ENCODE assay signal across 20 cellular contexts in genomic region chr6:33007831-33008395, GRCh38. TPM values are rescaled to one million over a fixed set of nuclear protein-coding genes. Genes with fewer than 3 reads are reported as not detected.
DNase-seq lines count a peak whose midpoint lies in the region; ATAC-seq and TF ChIP-seq lines count a peak whose summit lies in the region.
"Had no signal": no experiment of that assay in that cellular context is flagged by ENCODE, and none has a peak within 500 bp of the region (broad histone marks: within the 10 kb centered on the region; RNA-seq: fewer than 3 reads in every experiment).

No MANE protein-coding gene starts in this region.

- H3K9me3 Mint-ChIP-seq in activated naive CD4-positive, alpha-beta T cell treated with anti-CD3 and anti-CD28 coated beads, Interleukin-2, amount 50 U/mL, for 24 hours, result no peaks in the 10 kb centered on the region
- no peaks in the 10 kb centered on the region for H3K9me3 Mint-ChIP-seq in endodermal cell
- H3K9me3 Mint-ChIP-seq in stimulated activated naive CD8-positive, alpha-beta T cell treated with anti-CD3 and anti-CD28 coated beads, Interleukin-15, amount 100 ng/mL, for 72 hours, result no peaks in the 10 kb centered on the region
- H3K9me3 Mint-ChIP-seq: CD4-positive, alpha-beta memory T cell; T-helper 1 cell treated with Interleukin-12 subunit alpha and Interleukin-12 subunit beta and Interleukin-4 antibody, amounts not matched to agents 30 μg/mL and 1 μg/mL, for 36 hours had no signal

- peaks cover 13% of the 10 kb centered on the region for H3K79me2 ChIP-seq in OCI-LY7 (ENCODE audit: insufficient read depth, low read depth, low read length)

- no peak for DNase-seq in activated naive CD4-positive, alpha-beta T cell treated with Interleukin-2 at 50 U/mL for 16 hours
- DNase-seq in OCI-LY7 (ENCODE audit: low spot score), result no peak
- DNase-seq in endodermal cell, result no peak
- DNase-seq in stimulated activated naive CD8-positive, alpha-beta T cell treated with anti-CD3 and anti-CD28 coated beads, Interleukin-15, amount 100 ng/mL, for 72 hours, result no peak
- no peak for DNase-seq in HuH-7 (ENCODE audit: low spot score)
- DNase-seq in UCSD-AML1 (lab: John Stamatoyannopoulos, UW; ENCODE audit: unreplicated experiment), result no peak
- DNase-seq: activated gamma-delta T cell treated with Interleukin-2 at 50 U/mL for 16 hours; CD4-positive, alpha-beta memory T cell; foreskin keratinocyte; NCI-H1105; NCI-H2107; NCI-H526 treated with DMSO at 0.1 percent for 48 hours; SHP77; stimulated activated CD4-positive, alpha-beta T cell treated with anti-CD3 and anti-CD28 coated beads, Interleukin-12 subunit alpha, Interleukin-12 subunit beta, amount 100 ng/mL, for 4 hours; WERI-Rb-1 had no signal

- peaks cover 12% of the 10 kb centered on the region for H3K4me1 Mint-ChIP-seq in activated naive CD4-positive, alpha-beta T cell treated with anti-CD3 and anti-CD28 coated beads, Interleukin-2, amount 50 U/mL, for 24 hours
- peaks cover 8% of the 10 kb centered on the region for H3K4me1 Mint-ChIP-seq in endodermal cell
- peaks cover 31% of the 10 kb centered on the region for H3K4me1 Mint-ChIP-seq in stimulated activated naive CD8-positive, alpha-beta T cell treated with anti-CD3 and anti-CD28 coated beads, Interleukin-15, amount 100 ng/mL, for 72 hours

- BruUV-seq in OCI-LY7 (replicated peaks; lab: Mats Ljungman, UMichigan), result no TSS peak

- H3K4me1 ChIP-seq in OCI-LY7 (ENCODE audit: insufficient read depth, low read length, poor library complexity, severe bottlenecking) (peaks cover 13% of the 10 kb centered on the region), endodermal cell (ENCODE audit: control insufficient read depth, insufficient read depth, low read length) (no peaks in the 10 kb centered on the region)
- H3K4me1 ChIP-seq: foreskin keratinocyte had no signal

- H3K9me3 ChIP-seq in OCI-LY7 (ENCODE audit: low read length) (no peaks in the 10 kb centered on the region), endodermal cell (ENCODE audit: control insufficient read depth, low read length) (no peaks in the 10 kb centered on the region)
- H3K9me3 ChIP-seq: neutrophil, tibial nerve had no signal

- no peak overlapping the region for H3K9ac ChIP-seq in endodermal cell (ENCODE audit: extremely low read depth, low read length, poor library complexity, severe bottlenecking)

- intact Hi-C loops in OCI-LY7 (cut with micrococcal nuclease; ENCODE audit: unreplicated experiment), result no loop called here

- H3K4me3 Mint-ChIP-seq in activated naive CD4-positive, alpha-beta T cell treated with anti-CD3 and anti-CD28 coated beads, Interleukin-2, amount 50 U/mL, for 24 hours, result no peak overlapping the region
- H3K4me3 Mint-ChIP-seq in endodermal cell, result peak overlapping the region; percentile 64
- peak overlapping the region; percentile 92 to 97 for H3K4me3 Mint-ChIP-seq in stimulated activated naive CD8-positive, alpha-beta T cell treated with anti-CD3 and anti-CD28 coated beads, Interleukin-15, amount 100 ng/mL, for 72 hours

- H3K4me2 ChIP-seq in OCI-LY7 (ENCODE audit: low read length), result peak overlapping the region; percentile 80

- H3K36me3 Mint-ChIP-seq in activated naive CD4-positive, alpha-beta T cell treated with anti-CD3 and anti-CD28 coated beads, Interleukin-2, amount 50 U/mL, for 24 hours, result no peaks in the 10 kb centered on the region
- H3K36me3 Mint-ChIP-seq in endodermal cell (ENCODE audit: low read depth), result no peaks in the 10 kb centered on the region
- H3K36me3 Mint-ChIP-seq: CD4-positive, alpha-beta memory T cell had no signal

- no peaks in the 10 kb centered on the region for H3K27me3 Mint-ChIP-seq in activated naive CD4-positive, alpha-beta T cell treated with anti-CD3 and anti-CD28 coated beads, Interleukin-2, amount 50 U/mL, for 24 hours
- H3K27me3 Mint-ChIP-seq in endodermal cell (ENCODE audit: insufficient read depth), result peaks cover 7% of the 10 kb centered on the region
- no peaks in the 10 kb centered on the region for H3K27me3 Mint-ChIP-seq in stimulated activated naive CD8-positive, alpha-beta T cell treated with anti-CD3 and anti-CD28 coated beads, Interleukin-15, amount 100 ng/mL, for 72 hours

- no peak overlapping the region for H2AFZ ChIP-seq in OCI-LY7 (ENCODE audit: low read length)

- no peak overlapping the region for H3K27ac ChIP-seq in OCI-LY7 (ENCODE audit: low read depth, low read length, poor library complexity, severe bottlenecking)
- H3K27ac ChIP-seq in endodermal cell (ENCODE audit: low read depth, low read length), result no peak overlapping the region
- H3K27ac ChIP-seq: foreskin keratinocyte, neutrophil, tibial nerve, WERI-Rb-1 had no signal

- no peak for TF ChIP-seq CTCF in OCI-LY7 (conservative IDR thresholded peaks at IDR 0.05; ENCODE audit: low read length)
- TF ChIP-seq CTCF in endodermal cell (conservative IDR thresholded peaks at IDR 0.05), result no peak

- WGBS in endodermal cell (ENCODE audit: insufficient coverage in 1 of 2, insufficient read length in 1 of 2), 2 experiments, result 94 to 95% methylated on average over 12 to 26 of the region's 26 CpGs

- H3K4me3 ChIP-seq in OCI-LY7 (ENCODE audit: low read depth, low read length, poor library complexity, severe bottlenecking) (peak overlapping the region; percentile 83), endodermal cell (ENCODE audit: low read length) (no peak overlapping the region)

- peaks cover 22% of the 10 kb centered on the region for H3K36me3 ChIP-seq in OCI-LY7 (ENCODE audit: insufficient read depth, low read length)
- H3K36me3 ChIP-seq in endodermal cell (ENCODE audit: control insufficient read depth, insufficient read depth, low read length), result no peaks in the 10 kb centered on the region
- H3K36me3 ChIP-seq: neutrophil, tibial nerve, WERI-Rb-1 had no signal

- POLR2A ChIA-PET in OCI-LY7 (lab: Charles Lee), result interaction anchor here (2.0 kb wide), 1 partner anchor 67 kb away, joined by 8 read pairs; the partner anchor contains the start of gene HLA-DPB1

- ATAC-seq in stimulated activated naive CD8-positive, alpha-beta T cell treated with anti-CD3 and anti-CD28 coated beads, Interleukin-15, amount 100 ng/mL, for 72 hours, result no peak
- ATAC-seq in GM19023 (IDR thresholded peaks at IDR 0.05; ENCODE audit: unreplicated experiment), result no peak
- ATAC-seq: foreskin keratinocyte had no signal

- H3K9me2 ChIP-seq in OCI-LY7 (ENCODE audit: insufficient read depth, low read length), result no peaks in the 10 kb centered on the region

- CTCF ChIA-PET in OCI-LY7 (lab: Charles Lee; ENCODE audit: unreplicated experiment), result no interaction called here

- no peaks in the 10 kb centered on the region for H3K27me3 ChIP-seq in endodermal cell (ENCODE audit: control insufficient read depth, insufficient read depth, low read length, poor library complexity, severe bottlenecking)

- peak overlapping the region; percentile 43 for H3K27ac Mint-ChIP-seq in activated naive CD4-positive, alpha-beta T cell treated with anti-CD3 and anti-CD28 coated beads, Interleukin-2, amount 50 U/mL, for 24 hours
- no peak overlapping the region for H3K27ac Mint-ChIP-seq in endodermal cell
- H3K27ac Mint-ChIP-seq in stimulated activated naive CD8-positive, alpha-beta T cell treated with anti-CD3 and anti-CD28 coated beads, Interleukin-15, amount 100 ng/mL, for 72 hours, result no peak overlapping the region
- H3K27ac Mint-ChIP-seq: T-helper 1 cell treated with Interleukin-12 subunit alpha and Interleukin-12 subunit beta and Interleukin-4 antibody, amounts not matched to agents 30 μg/mL and 1 μg/mL, for 36 hours had no signal

- H4K20me1 ChIP-seq in OCI-LY7 (ENCODE audit: insufficient read depth, low read length), result no peaks in the 10 kb centered on the region

RNA-seq across cellular contexts. Expression of gene HLA-DOA, which starts 1.5 kb away (rescaled TPM):
- total RNA-seq in OCI-LY7 (2014; rRNA removed; shearing (Covaris generic)), result 60.3 and 78.3 TPM in 2 replicates
- total RNA-seq in OCI-LY7 (2022) (55.0 and 65.4 TPM in 2 replicates), endodermal cell (10 to 100 TPM; 10.6 to 11.1 TPM)
- 2.3 TPM for polyA plus RNA-seq in endodermal cell (2013, experiment 1 of 2)
- polyA plus RNA-seq in endodermal cell (2013, experiment 2 of 2), result 1.8 TPM
- total RNA-seq: foreskin keratinocyte had no signal
- polyA plus RNA-seq: foreskin keratinocyte had no signal

RNA-seq across cellular contexts. Expression of gene BRD2, which starts 39.5 kb away (rescaled TPM):
- 236 and 237 TPM in 2 replicates for total RNA-seq in OCI-LY7 (2014; rRNA removed; shearing (Covaris generic))
- total RNA-seq in OCI-LY7 (2022) (326 and 361 TPM in 2 replicates), endodermal cell (100 to 1,000 TPM; 209 to 233 TPM)
- 186 TPM for polyA plus RNA-seq in endodermal cell (2013, experiment 1 of 2)
- 176 TPM for polyA plus RNA-seq in endodermal cell (2013, experiment 2 of 2)

RNA-seq across cellular contexts. Expression of gene HLA-DMA, which starts 55.0 kb away (rescaled TPM):
- 175 and 207 TPM in 2 replicates for total RNA-seq in OCI-LY7 (2014; rRNA removed; shearing (Covaris generic))
- total RNA-seq in OCI-LY7 (2022) (140 TPM in 2 replicates), endodermal cell (10 to 100 TPM in 1 of 2 donors, 1 to 10 TPM in 1; 4.9 to 19.0 TPM)
- polyA plus RNA-seq in endodermal cell (2013, experiment 1 of 2), result 2.2 TPM
- 2.6 TPM for polyA plus RNA-seq in endodermal cell (2013, experiment 2 of 2)

Comparison
In these comparisons a context has a peak if more than half of its experiments do, and no peak if none do; other contexts are left out.
1. RNA of gene HLA-DOA, which starts 1.5 kb away (total RNA-seq): 55.0 to 78.3 TPM in OCI-LY7; 10.6 to 11.1 TPM in endodermal cell; every median in the first group is over 4 times any median in the second.
2. RNA of gene HLA-DMA, which starts 55.0 kb away (total RNA-seq): 140 to 207 TPM in OCI-LY7; 4.9 to 19.0 TPM in endodermal cell; every median in the first group is over 4 times any median in the second.